ENCODE assay signal across 1 cellular context in genomic region chr17:57050303-57050702, GRCh38.
A peak's percentile ranks its signal among the peaks of the same experiment; 100 is the strongest.
TF ChIP-seq lines count a peak whose summit lies in the region.

No MANE protein-coding gene starts in this region.

TF ChIP-seq in K562, 482 proteins besides CTCF, POLR2A, EP300 and RAD21:
- TF ChIP-seq TEAD2 (tag; IDR thresholded peaks at IDR 0.05) (0 out of 2 replicates have a peak, but pooled peaks have one; percentile 27), SMAD3 (CRISPR knock-in tag; conservative IDR thresholded peaks at IDR 0.05) (no peak)
